In genomic region chr7:50467817-50468610, GRCh38 we compare ENCODE assay signal across 8 cellular contexts. TPM values are rescaled to one million over a fixed set of nuclear protein-coding genes. Genes with fewer than 3 reads are reported as not detected.
DNase-seq lines count a peak whose midpoint lies in the region; ATAC-seq and TF ChIP-seq lines count a peak whose summit lies in the region.

No MANE protein-coding gene starts in this region.

- CTCF ChIA-PET in CD8-positive, alpha-beta T cell (lab: Charles Lee) = interaction anchor here (0.6 to 4.0 kb wide), 56 partner anchors 8 to 702 kb away, joined by 3 to 85 read pairs (median 4); partner anchors contain the start of genes FIGNL1 and ZPBP
- CTCF ChIA-PET in naive thymus-derived CD4-positive, alpha-beta T cell (lab: Charles Lee) = interaction anchor here (0.5 to 3.8 kb wide), 29 partner anchors 10 to 708 kb away, joined by 3 to 36 read pairs (median 4); no protein-coding TSS in a partner anchor

- H3K27me3 Mint-ChIP-seq in CD8-positive, alpha-beta T cell (ENCODE audit: low read depth) = no peaks in the 10 kb centered on the region
- peaks cover 0 to 21% (median 0%) of the 10 kb centered on the region in 5 donors for H3K27me3 Mint-ChIP-seq in naive thymus-derived CD4-positive, alpha-beta T cell

- no peaks in the 10 kb centered on the region for H3K36me3 Mint-ChIP-seq in CD8-positive, alpha-beta T cell
- H3K36me3 Mint-ChIP-seq in naive thymus-derived CD4-positive, alpha-beta T cell = no peaks in the 10 kb centered on the region

- peak; percentile 54 to 88 (median 77) for DNase-seq in CD8-positive, alpha-beta T cell
- DNase-seq in NOMO-1 treated with DMSO at 0.1 percent for 48 hours (lab: John Stamatoyannopoulos, UW; ENCODE audit: unreplicated experiment) (peak; percentile 46), epithelial cell of proximal tubule (ENCODE audit: low read depth) (no peak)
- DNase-seq in activated CD8-positive, alpha-beta memory T cell treated with anti-CD3 and anti-CD28 coated beads, Interleukin-2, amount 50 U/mL, for 4 hours = peak; percentile 79
- DNase-seq in naive thymus-derived CD4-positive, alpha-beta T cell = peak; percentile 61 to 79 (median 76)
- DNase-seq in stimulated activated CD8-positive, alpha-beta memory T cell treated with anti-CD3 and anti-CD28 coated beads, Interleukin-7, amount 100 ng/mL, for 48 hours (ENCODE audit: extremely low read depth in 1 of 2, low read depth in 1 of 2) = peak; percentile 53 to 64

- no peaks in the 10 kb centered on the region for H3K27me3 ChIP-seq in CD8-positive, alpha-beta T cell (ENCODE audit: insufficient read depth, low read length)
- H3K27me3 ChIP-seq in naive thymus-derived CD4-positive, alpha-beta T cell (ENCODE audit: control insufficient read depth in 2 of 2, insufficient read depth in 2 of 2, low read length in 2 of 2) = no peaks in the 10 kb centered on the region

- H3K4me1 ChIP-seq in CD8-positive, alpha-beta T cell (ENCODE audit: insufficient read depth, low read length) = peaks cover 4% of the 10 kb centered on the region
- no peaks in the 10 kb centered on the region for H3K4me1 ChIP-seq in naive thymus-derived CD4-positive, alpha-beta T cell (ENCODE audit: control insufficient read depth in 2 of 2, insufficient read depth in 2 of 2, low read length in 2 of 2)

- POLR2A ChIA-PET in CD8-positive, alpha-beta T cell (lab: Charles Lee) = interaction anchor here (0.7 to 1.9 kb wide), 4 partner anchors 192 to 693 kb away, joined by 3 to 6 read pairs (median 3); no protein-coding TSS in a partner anchor
- POLR2A ChIA-PET in naive thymus-derived CD4-positive, alpha-beta T cell (lab: Charles Lee) = interaction anchor here (0.7 to 1.4 kb wide), 5 partner anchors 17 to 210 kb away, joined by 3 to 5 read pairs (median 3); partner anchors contain the start of gene FIGNL1

- peak overlapping the region; percentile 63 for H3K4me3 Mint-ChIP-seq in CD8-positive, alpha-beta T cell
- H3K4me3 Mint-ChIP-seq in naive thymus-derived CD4-positive, alpha-beta T cell = peak overlapping the region; percentile 12 to 80 (median 70)

- intact Hi-C loops in CD8-positive, alpha-beta T cell (cut with DNase I, micrococcal nuclease) = loop anchor here (1.0 to 5.0 kb wide), 9 partner anchors 165 to 692 kb away; partner anchors contain the start of gene ZPBP (in 2 of the 2)
- intact Hi-C loops in naive thymus-derived CD4-positive, alpha-beta T cell (cut with micrococcal nuclease) = loop anchor here (1.0 to 5.0 kb wide), 10 partner anchors 144 to 899 kb away; no protein-coding TSS in a partner anchor

- no peaks in the 10 kb centered on the region for H3K36me3 ChIP-seq in CD8-positive, alpha-beta T cell (ENCODE audit: insufficient read depth, low read length)
- no peaks in the 10 kb centered on the region for H3K36me3 ChIP-seq in naive thymus-derived CD4-positive, alpha-beta T cell (ENCODE audit: control insufficient read depth in 2 of 3, insufficient read depth in 3 of 3, low read length in 3 of 3)

- peak; percentile 98 for ATAC-seq in CD8-positive, alpha-beta T cell
- peak; percentile 84 for ATAC-seq in GM19467 (IDR thresholded peaks at IDR 0.05; ENCODE audit: unreplicated experiment)
- ATAC-seq in HG03571 (IDR thresholded peaks at IDR 0.05; ENCODE audit: unreplicated experiment) = peak; percentile 77
- ATAC-seq in naive thymus-derived CD4-positive, alpha-beta T cell = peak; percentile 97

- H3K4me3 ChIP-seq in CD8-positive, alpha-beta T cell (ENCODE audit: low read depth, low read length) = peak overlapping the region; percentile 12
- peak overlapping the region; percentile 18 for H3K4me3 ChIP-seq in epithelial cell of proximal tubule (ENCODE audit: low read depth, low read length)
- peak overlapping the region; percentile 12 for H3K4me3 ChIP-seq in naive thymus-derived CD4-positive, alpha-beta T cell (ENCODE audit: low read length)

- H3K4me1 Mint-ChIP-seq in CD8-positive, alpha-beta T cell (ENCODE audit: low read depth) = peaks cover 11% of the 10 kb centered on the region
- peaks cover 8 to 14% (median 11%) of the 10 kb centered on the region in 7 donors for H3K4me1 Mint-ChIP-seq in naive thymus-derived CD4-positive, alpha-beta T cell

- no peak overlapping the region for H3K27ac ChIP-seq in CD8-positive, alpha-beta T cell (ENCODE audit: low read depth, low read length)
- no peak overlapping the region for H3K27ac ChIP-seq in naive thymus-derived CD4-positive, alpha-beta T cell (ENCODE audit: low read depth, low read length)

- H3K9me3 ChIP-seq in CD8-positive, alpha-beta T cell (ENCODE audit: low read length) = no peaks in the 10 kb centered on the region
- H3K9me3 ChIP-seq in naive thymus-derived CD4-positive, alpha-beta T cell (ENCODE audit: control insufficient read depth in 2 of 3, low read length in 3 of 3) = no peaks in the 10 kb centered on the region

- TF ChIP-seq CTCF in CD8-positive, alpha-beta T cell (IDR thresholded peaks at IDR 0.05) = peak; percentile 91
- TF ChIP-seq CTCF in epithelial cell of proximal tubule (conservative IDR thresholded peaks at IDR 0.05; ENCODE audit: low read depth, low read length) = peak; percentile 87

- H3K27ac Mint-ChIP-seq in CD8-positive, alpha-beta T cell = no peak overlapping the region
- peak overlapping the region in 7 of 9 donors; percentile 35 to 88 (median 62) for H3K27ac Mint-ChIP-seq in naive thymus-derived CD4-positive, alpha-beta T cell

- no peaks in the 10 kb centered on the region for H3K9me3 Mint-ChIP-seq in CD8-positive, alpha-beta T cell
- no peaks in the 10 kb centered on the region for H3K9me3 Mint-ChIP-seq in naive thymus-derived CD4-positive, alpha-beta T cell

RNA-seq across cellular contexts. Expression of gene FIGNL1, which starts 17.9 kb away (rescaled TPM):
- total RNA-seq in CD8-positive, alpha-beta T cell = 10 to 100 TPM; 11.3 to 12.7 TPM
- total RNA-seq in epithelial cell of proximal tubule = 14.4 and 32.7 TPM in 2 replicates
- total RNA-seq in naive thymus-derived CD4-positive, alpha-beta T cell = 10 to 100 TPM in 3 of 5 experiments, 1 to 10 TPM in 2; 7.7 to 30.2 (median 14.3) TPM
- 10 to 100 TPM in 1 of 2 donors, 1 to 10 TPM in 1; 9.1 to 10.3 TPM for polyA plus RNA-seq in naive thymus-derived CD4-positive, alpha-beta T cell
